In genomic region chr2:46874236-46874929, GRCh38 we compare ENCODE assay signal across 2 cellular contexts.
TF ChIP-seq lines count a peak whose summit lies in the region.

No MANE protein-coding gene starts in this region.

TF ChIP-seq in SK-N-SH, 30 proteins besides CTCF, POLR2A, EP300 and RAD21 (continued from another document):
- TF ChIP-seq, protein P1, sequence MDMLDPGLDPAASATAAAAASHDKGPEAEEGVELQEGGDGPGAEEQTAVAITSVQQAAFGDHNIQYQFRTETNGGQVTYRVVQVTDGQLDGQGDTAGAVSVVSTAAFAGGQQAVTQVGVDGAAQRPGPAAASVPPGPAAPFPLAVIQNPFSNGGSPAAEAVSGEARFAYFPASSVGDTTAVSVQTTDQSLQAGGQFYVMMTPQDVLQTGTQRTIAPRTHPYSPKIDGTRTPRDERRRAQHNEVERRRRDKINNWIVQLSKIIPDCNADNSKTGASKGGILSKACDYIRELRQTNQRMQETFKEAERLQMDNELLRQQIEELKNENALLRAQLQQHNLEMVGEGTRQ (IDR thresholded peaks at IDR 0.05; ENCODE audit: borderline replicate concordance, low read depth, low read length) = no peak
- TF ChIP-seq TAF1 (IDR thresholded peaks at IDR 0.05; ENCODE audit: borderline replicate concordance, low read depth, low read length) (no peak), NRF1 (IDR thresholded peaks at IDR 0.05; ENCODE audit: low read depth, low read length) (no peak), GATA2 (CRISPR knock-in tag; IDR thresholded peaks at IDR 0.05) (no peak), TCF12 (IDR thresholded peaks at IDR 0.05) (no peak), MEF2A (IDR thresholded peaks at IDR 0.05; ENCODE audit: borderline replicate concordance, low read depth) (no peak), JUND (IDR thresholded peaks at IDR 0.05) (no peak)
- TF ChIP-seq, protein P2, sequence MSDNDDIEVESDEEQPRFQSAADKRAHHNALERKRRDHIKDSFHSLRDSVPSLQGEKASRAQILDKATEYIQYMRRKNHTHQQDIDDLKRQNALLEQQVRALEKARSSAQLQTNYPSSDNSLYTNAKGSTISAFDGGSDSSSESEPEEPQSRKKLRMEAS (IDR thresholded peaks at IDR 0.05; ENCODE audit: low read depth) = no peak
- TF ChIP-seq, protein P3, sequence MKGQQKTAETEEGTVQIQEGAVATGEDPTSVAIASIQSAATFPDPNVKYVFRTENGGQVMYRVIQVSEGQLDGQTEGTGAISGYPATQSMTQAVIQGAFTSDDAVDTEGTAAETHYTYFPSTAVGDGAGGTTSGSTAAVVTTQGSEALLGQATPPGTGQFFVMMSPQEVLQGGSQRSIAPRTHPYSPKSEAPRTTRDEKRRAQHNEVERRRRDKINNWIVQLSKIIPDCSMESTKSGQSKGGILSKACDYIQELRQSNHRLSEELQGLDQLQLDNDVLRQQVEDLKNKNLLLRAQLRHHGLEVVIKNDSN (IDR thresholded peaks at IDR 0.05; ENCODE audit: borderline replicate concordance, low read depth) = no peak

TF ChIP-seq in SK-N-SH treated with all-trans-retinoic acid at 6 μM for 48 hours, 23 proteins besides CTCF, POLR2A, EP300 and RAD21 (continued from another document):
- TF ChIP-seq, protein P4, sequence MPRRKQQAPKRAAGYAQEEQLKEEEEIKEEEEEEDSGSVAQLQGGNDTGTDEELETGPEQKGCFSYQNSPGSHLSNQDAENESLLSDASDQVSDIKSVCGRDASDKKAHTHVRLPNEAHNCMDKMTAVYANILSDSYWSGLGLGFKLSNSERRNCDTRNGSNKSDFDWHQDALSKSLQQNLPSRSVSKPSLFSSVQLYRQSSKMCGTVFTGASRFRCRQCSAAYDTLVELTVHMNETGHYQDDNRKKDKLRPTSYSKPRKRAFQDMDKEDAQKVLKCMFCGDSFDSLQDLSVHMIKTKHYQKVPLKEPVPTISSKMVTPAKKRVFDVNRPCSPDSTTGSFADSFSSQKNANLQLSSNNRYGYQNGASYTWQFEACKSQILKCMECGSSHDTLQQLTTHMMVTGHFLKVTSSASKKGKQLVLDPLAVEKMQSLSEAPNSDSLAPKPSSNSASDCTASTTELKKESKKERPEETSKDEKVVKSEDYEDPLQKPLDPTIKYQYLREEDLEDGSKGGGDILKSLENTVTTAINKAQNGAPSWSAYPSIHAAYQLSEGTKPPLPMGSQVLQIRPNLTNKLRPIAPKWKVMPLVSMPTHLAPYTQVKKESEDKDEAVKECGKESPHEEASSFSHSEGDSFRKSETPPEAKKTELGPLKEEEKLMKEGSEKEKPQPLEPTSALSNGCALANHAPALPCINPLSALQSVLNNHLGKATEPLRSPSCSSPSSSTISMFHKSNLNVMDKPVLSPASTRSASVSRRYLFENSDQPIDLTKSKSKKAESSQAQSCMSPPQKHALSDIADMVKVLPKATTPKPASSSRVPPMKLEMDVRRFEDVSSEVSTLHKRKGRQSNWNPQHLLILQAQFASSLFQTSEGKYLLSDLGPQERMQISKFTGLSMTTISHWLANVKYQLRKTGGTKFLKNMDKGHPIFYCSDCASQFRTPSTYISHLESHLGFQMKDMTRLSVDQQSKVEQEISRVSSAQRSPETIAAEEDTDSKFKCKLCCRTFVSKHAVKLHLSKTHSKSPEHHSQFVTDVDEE (CRISPR knock-in tag; IDR thresholded peaks at IDR 0.05) = no peak
- TF ChIP-seq ZNF70 (CRISPR knock-in tag; IDR thresholded peaks at IDR 0.05) (no peak), OSR1 (CRISPR knock-in tag; IDR thresholded peaks at IDR 0.05) (no peak), GLIS3 (CRISPR knock-in tag; IDR thresholded peaks at IDR 0.05) (no peak), ARNTL (CRISPR knock-in tag; IDR thresholded peaks at IDR 0.05; ENCODE audit: borderline replicate concordance, low read depth) (no peak), CSDC2 (CRISPR knock-in tag; IDR thresholded peaks at IDR 0.05) (no peak), CREB5 (CRISPR knock-in tag; IDR thresholded peaks at IDR 0.05; ENCODE audit: low read depth) (no peak), ZC3H10 (CRISPR knock-in tag; IDR thresholded peaks at IDR 0.05) (no peak), SNAI2 (CRISPR knock-in tag; IDR thresholded peaks at IDR 0.05) (no peak), RARB (CRISPR knock-in tag; IDR thresholded peaks at IDR 0.05) (no peak), TCF4 (CRISPR knock-in tag; IDR thresholded peaks at IDR 0.05; ENCODE audit: borderline replicate concordance) (no peak)
